In the genomic region with DNA sequence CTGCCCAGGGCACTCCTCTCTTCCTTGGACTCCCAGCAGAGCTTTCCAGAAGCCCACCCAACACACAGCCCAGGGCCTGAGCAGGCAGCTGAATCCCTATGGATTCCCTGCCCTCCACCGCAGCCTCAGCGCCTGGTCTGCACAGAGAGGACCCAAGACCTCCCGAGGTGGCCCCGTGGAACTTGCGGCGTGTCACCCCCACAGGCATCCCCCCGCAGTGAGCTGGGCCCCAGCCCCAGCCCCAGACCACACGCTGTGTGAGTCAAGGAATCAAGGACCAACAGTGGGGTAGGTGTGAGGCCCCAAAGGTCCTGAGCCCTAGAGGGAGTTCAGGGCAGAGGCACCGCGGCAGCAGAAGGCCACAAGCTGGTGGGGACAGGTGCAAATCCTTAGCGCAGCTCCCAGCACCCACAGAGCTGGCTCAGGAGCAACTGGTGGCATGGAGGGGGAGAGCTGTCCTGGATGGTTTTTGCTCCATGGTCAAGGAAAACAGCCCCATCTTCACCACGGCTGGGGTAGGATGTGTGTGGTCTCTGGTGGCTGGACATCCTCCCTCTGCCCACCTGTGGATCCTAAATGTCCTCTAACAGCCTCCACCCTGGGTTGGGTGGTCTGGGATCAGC, we compare ENCODE assay signal across 11 cellular contexts. TPM values are rescaled to one million over a fixed set of nuclear protein-coding genes. Genes with fewer than 3 reads are reported as not detected.
DNase-seq lines count a peak whose midpoint lies in the region; ATAC-seq and TF ChIP-seq lines count a peak whose summit lies in the region.
"Had no signal": no experiment of that assay in that cellular context is flagged by ENCODE, and none has a peak within 500 bp of the region (broad histone marks: within the 10 kb centered on the region; RNA-seq: fewer than 3 reads in every experiment).

No MANE protein-coding gene starts in this region.

- no peak overlapping the region for H3K27ac Mint-ChIP-seq in activated T-cell treated with anti-CD3 and anti-CD28 coated beads, Interleukin-2, amount 50 U/mL, for 72 hours
- peak overlapping the region in 3 of 5 experiments; percentile 42 to 91 (median 87) for H3K27ac Mint-ChIP-seq in brain
- H3K27ac Mint-ChIP-seq: B cell had no signal

- intact Hi-C loops in tibial artery (cut with DNase I; ENCODE audit: low total_unique reads), result no loop called here

- TF ChIP-seq CTCF in brain (conservative IDR thresholded peaks at IDR 0.05), result no peak
- TF ChIP-seq CTCF in tibial artery (IDR thresholded peaks at IDR 0.05), result no peak

- peaks cover 27% of the 10 kb centered on the region for H3K4me1 Mint-ChIP-seq in activated T-cell treated with anti-CD3 and anti-CD28 coated beads, Interleukin-2, amount 50 U/mL, for 4 hours (ENCODE audit: low read depth)
- H3K4me1 Mint-ChIP-seq in activated T-cell treated with anti-CD3 and anti-CD28 coated beads, Interleukin-2, amount 50 U/mL, for 72 hours (ENCODE audit: low read depth), result peaks cover 39% of the 10 kb centered on the region
- peaks cover 98% of the 10 kb centered on the region for H3K4me1 Mint-ChIP-seq in brain

- peak overlapping the region; percentile 40 to 46 for H3K27ac ChIP-seq in mucosa of rectum (ENCODE audit: low read depth in 2 of 2, low read length in 2 of 2)
- no peak overlapping the region for H3K27ac ChIP-seq in tibial artery

- H3K27me3 ChIP-seq in mucosa of rectum (ENCODE audit: control insufficient read depth in 2 of 2, insufficient read depth in 2 of 2, low read length in 2 of 2) (no peaks in the 10 kb centered on the region), tibial artery (no peaks in the 10 kb centered on the region)

- no peak overlapping the region for H3K9ac ChIP-seq in mucosa of rectum (ENCODE audit: low read depth in 1 of 2, low read length in 2 of 2)

- no peaks in the 10 kb centered on the region for H3K9me3 Mint-ChIP-seq in activated T-cell treated with anti-CD3 and anti-CD28 coated beads, Interleukin-2, amount 50 U/mL, for 4 hours
- H3K9me3 Mint-ChIP-seq in activated T-cell treated with anti-CD3 and anti-CD28 coated beads, Interleukin-2, amount 50 U/mL, for 72 hours, result no peaks in the 10 kb centered on the region
- H3K9me3 Mint-ChIP-seq in brain, result no peaks in the 10 kb centered on the region
- H3K9me3 Mint-ChIP-seq: T-helper 2 cell treated with Interferon-gamma antibody and Interleukin-4, amounts not matched to agents 5 μg/mL and 100 μg/mL, for 36 hours had no signal

- no peaks in the 10 kb centered on the region for H3K27me3 Mint-ChIP-seq in activated T-cell treated with anti-CD3 and anti-CD28 coated beads, Interleukin-2, amount 50 U/mL, for 4 hours (ENCODE audit: low read depth)
- no peaks in the 10 kb centered on the region for H3K27me3 Mint-ChIP-seq in activated T-cell treated with anti-CD3 and anti-CD28 coated beads, Interleukin-2, amount 50 U/mL, for 72 hours (ENCODE audit: low read depth)
- H3K27me3 Mint-ChIP-seq in brain, result no peaks in the 10 kb centered on the region
- H3K27me3 Mint-ChIP-seq: B cell had no signal

- H3K4me3 ChIP-seq in mucosa of rectum (ENCODE audit: low read length in 2 of 2) (no peak overlapping the region), tibial artery (no peak overlapping the region)

- ATAC-seq in activated T-cell treated with anti-CD3 and anti-CD28 coated beads, Interleukin-2, amount 50 U/mL, for 4 hours, result no peak
- ATAC-seq in activated T-cell treated with anti-CD3 and anti-CD28 coated beads, Interleukin-2, amount 50 U/mL, for 72 hours (replicated peaks in 1 of 2), result no peak
- ATAC-seq in HG02981 (IDR thresholded peaks at IDR 0.05; ENCODE audit: unreplicated experiment), result no peak
- ATAC-seq: esophagus mucosa had no signal

- peaks cover 10% of the 10 kb centered on the region for H3K36me3 Mint-ChIP-seq in activated T-cell treated with anti-CD3 and anti-CD28 coated beads, Interleukin-2, amount 50 U/mL, for 4 hours (ENCODE audit: insufficient read depth)
- H3K36me3 Mint-ChIP-seq in activated T-cell treated with anti-CD3 and anti-CD28 coated beads, Interleukin-2, amount 50 U/mL, for 72 hours (ENCODE audit: insufficient read depth in 2 of 2), result no peaks in the 10 kb centered on the region
- peaks cover 20% of the 10 kb centered on the region for H3K36me3 Mint-ChIP-seq in brain

- no peaks in the 10 kb centered on the region for H3K36me3 ChIP-seq in mucosa of rectum (ENCODE audit: control insufficient read depth in 2 of 2, insufficient read depth in 2 of 2, low read length in 2 of 2)
- peaks cover 0 to 7% (median 0%) of the 10 kb centered on the region in 3 donors for H3K36me3 ChIP-seq in tibial artery

- peaks cover 26 to 36% of the 10 kb centered on the region in 2 donors for H3K4me1 ChIP-seq in mucosa of rectum (ENCODE audit: control insufficient read depth in 2 of 2, insufficient read depth in 2 of 2, low read length in 2 of 2)
- H3K4me1 ChIP-seq in tibial artery, result peaks cover 9 to 76% (median 29%) of the 10 kb centered on the region in 4 donors

- H3K4me3 Mint-ChIP-seq in activated T-cell treated with anti-CD3 and anti-CD28 coated beads, Interleukin-2, amount 50 U/mL, for 4 hours, result no peak overlapping the region
- H3K4me3 Mint-ChIP-seq in activated T-cell treated with anti-CD3 and anti-CD28 coated beads, Interleukin-2, amount 50 U/mL, for 72 hours, result no peak overlapping the region
- peak overlapping the region in 1 of 5 experiments; percentile 51 for H3K4me3 Mint-ChIP-seq in brain
- H3K4me3 Mint-ChIP-seq: B cell; T-helper 2 cell treated with Interferon-gamma antibody and Interleukin-4, amounts not matched to agents 5 μg/mL and 100 μg/mL, for 36 hours had no signal

- no peaks in the 10 kb centered on the region for H3K9me3 ChIP-seq in mucosa of rectum (ENCODE audit: control insufficient read depth in 2 of 2, low read length in 2 of 2)
- no peaks in the 10 kb centered on the region for H3K9me3 ChIP-seq in tibial artery

- DNase-seq in activated T-cell treated with anti-CD3 and anti-CD28 coated beads, Interleukin-2, amount 50 U/mL, for 4 hours, result peak; percentile 3
- no peak for DNase-seq in activated T-cell treated with anti-CD3 and anti-CD28 coated beads, Interleukin-2, amount 50 U/mL, for 72 hours
- DNase-seq in tibial artery, result peak; percentile 13 to 56
- DNase-seq in SK-N-DZ (ENCODE audit: low spot score), result no peak
- no peak for DNase-seq in activated CD4-positive, alpha-beta T cell treated with anti-CD3 and anti-CD28 coated beads, Interleukin-2, amount 50 U/mL, for 1 hour

RNA-seq across cellular contexts. Expression of a gene that starts 8.5 kb away (rescaled TPM):
- 10 to 100 TPM; 23.9 to 32.3 (median 28.2) TPM for total RNA-seq in activated T-cell treated with anti-CD3 and anti-CD28 coated beads, Interleukin-2, amount 50 U/mL, for 4 hours
- 10 to 100 TPM; 10.6 to 11.3 TPM for total RNA-seq in activated T-cell treated with anti-CD3 and anti-CD28 coated beads, Interleukin-2, amount 50 U/mL, for 72 hours
- 64.3 TPM for polyA plus RNA-seq in brain (ENCODE audit: insufficient read depth, low read depth, low replicate concordance)
- 19.7 and 20.5 TPM in 2 replicates for polyA plus RNA-seq in SK-N-DZ (2014; cell fraction: cytosol; rRNA removed)
- 10.5 and 11.1 TPM in 2 replicates for polyA plus RNA-seq in SK-N-DZ (2014; cell fraction: nucleus; rRNA removed)

Comparison
In these comparisons a context has a peak if more than half of its experiments do, and no peak if none do; other contexts are left out.
1. DNase-seq: peak in activated T-cell treated with anti-CD3 and anti-CD28 coated beads, Interleukin-2, amount 50 U/mL, for 4 hours (single experiment) and tibial artery (2 of 2); none in activated T-cell treated with anti-CD3 and anti-CD28 coated beads, Interleukin-2, amount 50 U/mL, for 72 hours (0 of 2), SK-N-DZ (single experiment) and activated CD4-positive, alpha-beta T cell treated with anti-CD3 and anti-CD28 coated beads, Interleukin-2, amount 50 U/mL, for 1 hour (single experiment).
2. H3K27ac ChIP-seq: peak in mucosa of rectum (2 of 2); none in tibial artery (0 of 2).